Comparison of ENCODE assay signal across 1 cellular context in the genomic region with DNA sequence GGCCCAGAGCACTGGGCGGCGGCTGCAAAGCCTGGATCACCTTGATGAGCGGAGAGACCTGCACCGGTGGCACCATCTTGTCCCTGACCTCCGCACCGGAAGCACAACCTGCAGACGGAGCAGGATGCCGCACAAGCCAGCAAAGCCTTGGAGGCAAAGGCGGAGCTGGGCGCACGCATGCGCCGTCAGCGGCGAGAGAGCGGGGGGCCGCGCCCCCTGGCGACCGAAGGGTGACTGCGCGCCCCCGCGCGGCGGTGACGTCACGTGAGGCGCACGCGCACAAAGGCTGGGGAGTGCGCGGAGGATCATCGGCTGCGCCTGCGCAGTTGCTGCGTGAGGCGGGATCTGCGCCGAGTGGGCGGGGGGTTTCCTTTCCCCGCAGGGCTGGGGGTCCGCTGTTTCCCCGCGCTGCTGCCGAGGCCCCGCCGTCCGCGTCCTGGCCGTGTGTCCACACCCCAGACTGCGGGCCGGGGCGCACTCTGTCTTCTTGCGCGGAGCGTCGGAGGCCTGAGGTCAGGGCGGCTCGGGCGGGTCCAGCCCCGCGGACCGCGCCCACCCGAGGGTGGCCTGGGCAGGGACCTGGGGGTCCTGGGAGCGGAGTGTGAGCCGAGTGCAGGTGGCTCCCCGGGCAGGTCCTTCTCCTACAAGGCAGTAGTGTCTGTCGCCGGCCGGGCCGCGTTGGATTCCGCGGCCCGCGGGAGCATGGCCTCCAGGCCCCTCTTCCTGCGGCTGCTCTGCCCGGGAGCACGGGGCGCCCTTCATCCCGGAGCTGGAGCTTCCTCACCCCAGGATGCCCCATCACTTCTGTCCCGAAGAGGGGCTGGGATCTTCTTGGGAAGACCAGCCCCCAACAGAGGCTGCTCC.
TF ChIP-seq lines count a peak whose summit lies in the region.

A gene with protein sequence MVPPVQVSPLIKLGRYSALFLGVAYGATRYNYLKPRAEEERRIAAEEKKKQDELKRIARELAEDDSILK (minus strand): TSS at position 105 of the 864 bp plus-strand sequence. CDS start 29 bp downstream, at position 76.
Gene MYL5, plus strand, starts transcription at position 371 of the 864 bp plus-strand sequence. CDS start 3,485 bp downstream, outside the sequence.

TF ChIP-seq in K562, 482 proteins besides CTCF, POLR2A, EP300 and RAD21 (continued from another document and continues in another):
- TF ChIP-seq, protein P1, sequence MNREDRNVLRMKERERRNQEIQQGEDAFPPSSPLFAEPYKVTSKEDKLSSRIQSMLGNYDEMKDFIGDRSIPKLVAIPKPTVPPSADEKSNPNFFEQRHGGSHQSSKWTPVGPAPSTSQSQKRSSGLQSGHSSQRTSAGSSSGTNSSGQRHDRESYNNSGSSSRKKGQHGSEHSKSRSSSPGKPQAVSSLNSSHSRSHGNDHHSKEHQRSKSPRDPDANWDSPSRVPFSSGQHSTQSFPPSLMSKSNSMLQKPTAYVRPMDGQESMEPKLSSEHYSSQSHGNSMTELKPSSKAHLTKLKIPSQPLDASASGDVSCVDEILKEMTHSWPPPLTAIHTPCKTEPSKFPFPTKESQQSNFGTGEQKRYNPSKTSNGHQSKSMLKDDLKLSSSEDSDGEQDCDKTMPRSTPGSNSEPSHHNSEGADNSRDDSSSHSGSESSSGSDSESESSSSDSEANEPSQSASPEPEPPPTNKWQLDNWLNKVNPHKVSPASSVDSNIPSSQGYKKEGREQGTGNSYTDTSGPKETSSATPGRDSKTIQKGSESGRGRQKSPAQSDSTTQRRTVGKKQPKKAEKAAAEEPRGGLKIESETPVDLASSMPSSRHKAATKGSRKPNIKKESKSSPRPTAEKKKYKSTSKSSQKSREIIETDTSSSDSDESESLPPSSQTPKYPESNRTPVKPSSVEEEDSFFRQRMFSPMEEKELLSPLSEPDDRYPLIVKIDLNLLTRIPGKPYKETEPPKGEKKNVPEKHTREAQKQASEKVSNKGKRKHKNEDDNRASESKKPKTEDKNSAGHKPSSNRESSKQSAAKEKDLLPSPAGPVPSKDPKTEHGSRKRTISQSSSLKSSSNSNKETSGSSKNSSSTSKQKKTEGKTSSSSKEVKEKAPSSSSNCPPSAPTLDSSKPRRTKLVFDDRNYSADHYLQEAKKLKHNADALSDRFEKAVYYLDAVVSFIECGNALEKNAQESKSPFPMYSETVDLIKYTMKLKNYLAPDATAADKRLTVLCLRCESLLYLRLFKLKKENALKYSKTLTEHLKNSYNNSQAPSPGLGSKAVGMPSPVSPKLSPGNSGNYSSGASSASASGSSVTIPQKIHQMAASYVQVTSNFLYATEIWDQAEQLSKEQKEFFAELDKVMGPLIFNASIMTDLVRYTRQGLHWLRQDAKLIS (CRISPR knock-in tag; IDR thresholded peaks at IDR 0.05): peak; percentile 67; the same call in 1 of the 2 replicates
- TF ChIP-seq PHTF2 (CRISPR knock-in tag; IDR thresholded peaks at IDR 0.05) (no peak), LEF1 (IDR thresholded peaks at IDR 0.05) (no peak), KLF13 (tag; IDR thresholded peaks at IDR 0.05; ENCODE audit: borderline replicate concordance, low read depth) (peak; percentile 35; the same call in 1 of the 2 replicates), FOSL1 (tag; conservative IDR thresholded peaks at IDR 0.05) (no peak; the same call in none of the 2 replicates), IRF1 (CRISPR knock-in tag; IDR thresholded peaks at IDR 0.05; ENCODE audit: borderline replicate concordance) (no peak), ELF4 (CRISPR knock-in tag; IDR thresholded peaks at IDR 0.05) (no peak), TAF15 (IDR thresholded peaks at IDR 0.05; ENCODE audit: low read depth, low read length) (no peak), FOXJ3 (CRISPR knock-in tag; IDR thresholded peaks at IDR 0.05) (no peak), KDM4B (IDR thresholded peaks at IDR 0.05; ENCODE audit: borderline replicate concordance in 2 of 2, low read depth in 1 of 2) (no peak), CREM (IDR thresholded peaks at IDR 0.05; ENCODE audit: low read depth) (peak; percentile 98), ZNF124 (CRISPR knock-in tag; IDR thresholded peaks at IDR 0.05) (no peak), RBM14 (IDR thresholded peaks at IDR 0.05; ENCODE audit: borderline replicate concordance, insufficient read depth, low read depth, low read length) (no peak), ZBTB34 (CRISPR knock-in tag; IDR thresholded peaks at IDR 0.05) (no peak), TRIM28 (IDR thresholded peaks at IDR 0.05) (no peak), ZKSCAN1 (IDR thresholded peaks at IDR 0.05; ENCODE audit: low read depth, low read length) (peak; percentile 24; the same call in 1 of the 2 replicates), ZBTB2 (IDR thresholded peaks at IDR 0.05) (peak; percentile 96), TBP (optimal IDR thresholded peaks at IDR 0.05; ENCODE audit: low read depth, low read length) (peak; percentile 90), BRF1 (IDR thresholded peaks at IDR 0.05; ENCODE audit: borderline replicate concordance, extremely low read depth, insufficient read length) (no peak), MEF2D (tag; conservative IDR thresholded peaks at IDR 0.05; ENCODE audit: low read depth) (no peak), SETDB1 (IDR thresholded peaks at IDR 0.05; ENCODE audit: low read length) (peak; percentile 83), ZNF551 (CRISPR knock-in tag; IDR thresholded peaks at IDR 0.05) (no peak), E4F1 (CRISPR knock-in tag; IDR thresholded peaks at IDR 0.05; ENCODE audit: borderline replicate concordance) (no peak), PHB (CRISPR knock-in tag; IDR thresholded peaks at IDR 0.05) (no peak), NFIC (IDR thresholded peaks at IDR 0.05) (no peak), ETV6 (IDR thresholded peaks at IDR 0.05; ENCODE audit: borderline replicate concordance in 1 of 2, low read depth in 2 of 2, low read length in 1 of 2) (no peak), ETV6 (CRISPR knock-in tag; IDR thresholded peaks at IDR 0.05; ENCODE audit: borderline replicate concordance) (no peak; the same call in 1 of the 2 replicates), CC2D1A (IDR thresholded peaks at IDR 0.05) (no peak), HNRNPL (IDR thresholded peaks at IDR 0.05; ENCODE audit: low read depth, low read length) (no peak), LARP7 (IDR thresholded peaks at IDR 0.05) (no peak), HNRNPK (IDR thresholded peaks at IDR 0.05; ENCODE audit: low read depth, low read length, poor library complexity, severe bottlenecking) (no peak), TCF7L2 (IDR thresholded peaks at IDR 0.05; ENCODE audit: low read depth, low read length) (no peak)
- TF ChIP-seq, protein P2, sequence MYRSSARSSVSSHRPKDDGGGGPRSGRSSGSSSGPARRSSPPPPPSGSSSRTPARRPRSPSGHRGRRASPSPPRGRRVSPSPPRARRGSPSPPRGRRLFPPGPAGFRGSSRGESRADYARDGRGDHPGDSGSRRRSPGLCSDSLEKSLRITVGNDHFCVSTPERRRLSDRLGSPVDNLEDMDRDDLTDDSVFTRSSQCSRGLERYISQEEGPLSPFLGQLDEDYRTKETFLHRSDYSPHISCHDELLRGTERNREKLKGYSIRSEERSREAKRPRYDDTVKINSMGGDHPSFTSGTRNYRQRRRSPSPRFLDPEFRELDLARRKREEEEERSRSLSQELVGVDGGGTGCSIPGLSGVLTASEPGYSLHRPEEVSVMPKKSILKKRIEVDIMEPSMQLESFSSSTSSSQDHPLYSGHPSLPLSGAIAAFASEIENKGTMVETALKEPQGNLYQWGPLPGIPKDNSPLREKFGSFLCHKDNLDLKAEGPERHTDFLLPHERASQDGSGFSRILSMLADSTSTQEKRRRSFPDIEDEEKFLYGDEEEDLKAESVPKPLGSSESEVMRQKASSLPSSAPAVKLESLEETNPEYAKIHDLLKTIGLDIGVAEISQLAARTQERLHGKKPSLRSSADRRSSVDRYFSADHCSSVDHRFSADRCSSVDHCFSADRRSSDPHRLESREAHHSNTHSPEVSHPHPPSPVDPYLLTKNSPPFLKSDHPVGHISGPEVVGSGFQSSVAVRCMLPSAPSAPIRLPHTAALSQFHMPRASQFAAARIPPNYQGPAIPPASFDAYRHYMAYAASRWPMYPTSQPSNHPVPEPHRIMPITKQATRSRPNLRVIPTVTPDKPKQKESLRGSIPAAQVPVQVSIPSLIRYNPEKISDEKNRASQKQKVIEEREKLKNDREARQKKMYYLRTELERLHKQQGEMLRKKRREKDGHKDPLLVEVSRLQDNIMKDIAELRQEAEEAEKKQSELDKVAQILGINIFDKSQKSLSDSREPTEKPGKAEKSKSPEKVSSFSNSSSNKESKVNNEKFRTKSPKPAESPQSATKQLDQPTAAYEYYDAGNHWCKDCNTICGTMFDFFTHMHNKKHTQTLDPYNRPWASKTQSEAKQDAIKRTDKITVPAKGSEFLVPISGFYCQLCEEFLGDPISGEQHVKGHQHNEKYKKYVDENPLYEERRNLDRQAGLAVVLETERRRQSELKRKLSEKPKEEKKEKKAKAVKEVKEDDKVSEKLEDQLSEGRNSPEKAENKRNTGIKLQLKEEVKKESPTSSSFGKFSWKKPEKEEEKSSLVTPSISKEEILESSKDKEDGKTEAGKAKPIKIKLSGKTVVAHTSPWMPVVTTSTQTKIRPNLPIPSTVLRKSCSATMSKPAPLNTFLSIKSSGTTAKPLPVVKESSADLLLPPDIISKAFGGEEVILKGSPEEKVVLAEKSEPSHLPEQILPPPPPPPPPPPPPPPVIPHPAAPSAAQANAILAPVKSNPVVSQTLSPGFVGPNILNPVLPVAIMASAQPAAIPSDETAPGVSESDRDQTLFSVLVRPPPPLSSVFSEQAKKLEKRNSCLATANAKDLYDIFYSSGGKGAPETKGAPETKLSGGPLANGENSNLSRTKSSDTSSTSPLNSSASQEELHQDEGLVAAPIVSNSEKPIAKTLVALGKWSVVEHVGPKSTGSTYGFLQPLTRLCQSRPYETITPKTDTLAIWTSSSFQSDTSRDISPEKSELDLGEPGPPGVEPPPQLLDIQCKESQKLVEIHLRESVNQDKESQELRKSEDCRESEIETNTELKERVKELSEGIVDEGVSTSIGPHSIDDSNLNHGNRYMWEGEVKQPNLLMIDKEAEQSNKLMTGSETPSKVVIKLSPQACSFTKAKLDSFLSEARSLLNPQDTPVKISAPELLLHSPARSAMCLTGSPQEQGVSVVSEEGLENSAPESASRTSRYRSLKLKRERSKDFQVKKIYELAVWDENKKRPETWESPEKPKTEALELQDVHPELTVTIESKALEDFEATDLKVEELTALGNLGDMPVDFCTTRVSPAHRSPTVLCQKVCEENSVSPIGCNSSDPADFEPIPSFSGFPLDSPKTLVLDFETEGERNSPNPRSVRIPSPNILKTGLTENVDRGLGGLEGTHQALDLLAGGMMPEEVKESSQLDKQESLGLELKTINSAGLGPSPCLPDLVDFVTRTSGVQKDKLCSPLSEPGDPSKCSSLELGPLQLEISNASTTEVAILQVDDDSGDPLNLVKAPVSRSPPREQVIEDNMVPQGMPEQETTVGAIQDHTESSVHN (IDR thresholded peaks at IDR 0.05; ENCODE audit: borderline replicate concordance in 1 of 2, low read depth in 1 of 2): no peak
- TF ChIP-seq, protein P3, sequence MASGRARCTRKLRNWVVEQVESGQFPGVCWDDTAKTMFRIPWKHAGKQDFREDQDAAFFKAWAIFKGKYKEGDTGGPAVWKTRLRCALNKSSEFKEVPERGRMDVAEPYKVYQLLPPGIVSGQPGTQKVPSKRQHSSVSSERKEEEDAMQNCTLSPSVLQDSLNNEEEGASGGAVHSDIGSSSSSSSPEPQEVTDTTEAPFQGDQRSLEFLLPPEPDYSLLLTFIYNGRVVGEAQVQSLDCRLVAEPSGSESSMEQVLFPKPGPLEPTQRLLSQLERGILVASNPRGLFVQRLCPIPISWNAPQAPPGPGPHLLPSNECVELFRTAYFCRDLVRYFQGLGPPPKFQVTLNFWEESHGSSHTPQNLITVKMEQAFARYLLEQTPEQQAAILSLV (tag; IDR thresholded peaks at IDR 0.05): no peak
